8 cellular contexts compared by ENCODE assay signal in the genomic region with DNA sequence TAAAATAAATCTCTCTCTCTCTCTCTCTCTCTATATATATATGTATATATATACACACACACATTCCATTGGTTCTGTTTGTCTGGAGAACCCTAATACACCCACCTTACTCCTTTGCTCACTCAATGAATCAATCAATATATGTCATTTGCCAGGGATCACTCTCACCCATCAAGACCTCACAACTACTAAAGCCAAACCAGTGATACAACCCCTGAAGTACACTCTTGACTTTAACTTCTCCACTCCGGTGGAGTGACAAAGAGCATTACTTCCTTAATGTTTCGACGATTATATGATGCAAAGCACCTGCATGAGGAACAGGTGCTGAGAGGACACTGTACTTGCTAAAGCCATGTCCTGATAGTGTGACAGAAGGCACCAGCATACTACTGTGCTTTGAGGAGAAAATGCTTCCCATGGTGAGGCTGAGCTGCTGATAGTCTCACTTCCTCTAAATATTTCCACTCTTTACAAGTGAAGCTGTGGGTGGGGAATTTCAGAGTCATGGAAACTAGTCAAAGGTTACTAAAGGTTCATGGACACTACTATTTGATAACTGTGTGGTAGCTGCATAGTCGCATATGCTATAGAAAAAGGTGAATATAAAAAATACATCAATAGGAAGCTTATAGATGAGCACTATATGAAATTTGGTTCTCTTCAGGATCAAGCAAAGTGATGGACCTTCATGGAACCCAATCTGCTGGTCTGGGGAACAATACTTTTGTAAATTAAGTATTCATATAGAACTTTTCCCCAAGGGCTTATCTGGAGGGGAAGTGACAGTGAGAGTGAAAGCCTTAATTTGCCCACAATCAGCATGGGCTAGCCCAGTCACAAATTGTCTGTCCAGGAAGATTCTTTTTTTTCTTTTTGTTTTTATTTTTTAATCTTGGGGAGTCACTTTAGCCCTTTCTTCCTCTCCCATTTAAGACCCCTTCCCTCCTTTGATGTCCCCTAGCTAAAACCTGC.
DNase-seq lines count a peak whose midpoint lies in the region; ATAC-seq and TF ChIP-seq lines count a peak whose summit lies in the region.

No MANE protein-coding gene starts in this region.

- TF ChIP-seq EP300 in tibial nerve (IDR thresholded peaks at IDR 0.05): no peak

- TF ChIP-seq POLR2A in tibial nerve (IDR thresholded peaks at IDR 0.05): no peak

- H3K4me1 ChIP-seq in tibial nerve: peaks cover 0 to 15% (median 9%) of the 10 kb centered on the region in 4 donors

- no peak overlapping the region for H3K4me3 ChIP-seq in tibial nerve

- no peaks in the 10 kb centered on the region for H3K9me3 ChIP-seq in tibial nerve

- no peak overlapping the region for H3K27ac ChIP-seq in tibial nerve

- H3K27me3 ChIP-seq in tibial nerve: no peaks in the 10 kb centered on the region

- no peak for TF ChIP-seq CTCF in tibial nerve (IDR thresholded peaks at IDR 0.05)

- H3K27ac Mint-ChIP-seq in IgD-negative memory B cell: peak overlapping the region; percentile 36 to 87 (median 75)

- H3K4me1 Mint-ChIP-seq in IgD-negative memory B cell: peaks cover 41 to 59% (median 41%) of the 10 kb centered on the region in 3 donors

- DNase-seq in left cardiac atrium (no peak), tibial nerve (ENCODE audit: low spot score in 2 of 2) (no peak), activated gamma-delta T cell (lab: John Stamatoyannopoulos, UW) (no peak), cortex of kidney (lab: John Stamatoyannopoulos, UW) (no peak), UCSD-AML1 (lab: John Stamatoyannopoulos, UW; ENCODE audit: unreplicated experiment) (no peak)

- WGBS in tibial nerve, 2 donors: 79% methylated on average over 4 of the region's 4 CpGs

- ATAC-seq in GM18499 (IDR thresholded peaks at IDR 0.05; ENCODE audit: insufficient read depth, unreplicated experiment): peak; percentile 94
- peak; percentile 88 for ATAC-seq in GM21515 (IDR thresholded peaks at IDR 0.05; ENCODE audit: unreplicated experiment)
- ATAC-seq in left cardiac atrium: peak; percentile 30 to 61

- H3K36me3 ChIP-seq in tibial nerve: no peaks in the 10 kb centered on the region

- no peaks in the 10 kb centered on the region for H3K27me3 Mint-ChIP-seq in IgD-negative memory B cell

- H3K36me3 Mint-ChIP-seq in IgD-negative memory B cell: peaks cover 12% of the 10 kb centered on the region

- peak overlapping the region; percentile 22 to 78 (median 48) for H3K4me3 Mint-ChIP-seq in IgD-negative memory B cell

- intact Hi-C loops in left cardiac atrium (cut with DNase I): no loop called here

- peaks cover 0 to 3% (median 0%) of the 10 kb centered on the region in 3 donors for H3K9me3 Mint-ChIP-seq in IgD-negative memory B cell
